Comparison of ENCODE assay signal across 9 cellular contexts in genomic region chr17:46158323-46159296, GRCh38. TPM values are rescaled to one million over a fixed set of nuclear protein-coding genes. Genes with fewer than 3 reads are reported as not detected.
DNase-seq lines count a peak whose midpoint lies in the region; ATAC-seq and TF ChIP-seq lines count a peak whose summit lies in the region.
"Had no signal": no experiment of that assay in that cellular context is flagged by ENCODE, and none has a peak within 500 bp of the region (broad histone marks: within the 10 kb centered on the region; RNA-seq: fewer than 3 reads in every experiment).

No MANE protein-coding gene starts in this region.

- H3K27ac Mint-ChIP-seq in Caco-2 (ENCODE audit: unreplicated experiment) (peak overlapping the region; percentile 18), nephron (peak overlapping the region; percentile 44 to 71 (median 54))

- H3K4me1 Mint-ChIP-seq in Caco-2 (ENCODE audit: low read depth, unreplicated experiment) (peaks cover 14% of the 10 kb centered on the region), nephron (peaks cover 65% of the 10 kb centered on the region)

- CTCF ChIA-PET in Caco-2 (lab: Charles Lee) = interaction anchor here (0.6 kb wide), 2 partner anchors 54 to 677 kb away, joined by 3 to 4 read pairs; no protein-coding TSS in a partner anchor

- BruUV-seq in Caco-2 (replicated peaks; lab: Mats Ljungman, UMichigan) = no TSS peak

- H3K4me3 ChIP-seq in Caco-2 (ENCODE audit: low read depth, low read length) (no peak overlapping the region), breast epithelium (no peak overlapping the region)

- no peaks in the 10 kb centered on the region for H3K9me3 ChIP-seq in Caco-2
- no peaks in the 10 kb centered on the region for H3K9me3 ChIP-seq in breast epithelium

- no peaks in the 10 kb centered on the region for H3K9me3 Mint-ChIP-seq in Caco-2 (ENCODE audit: unreplicated experiment)
- no peaks in the 10 kb centered on the region for H3K9me3 Mint-ChIP-seq in nephron

- ATAC-seq in GM18868 (IDR thresholded peaks at IDR 0.05; ENCODE audit: unreplicated experiment) (no peak), GM21367 (IDR thresholded peaks at IDR 0.05; ENCODE audit: unreplicated experiment) (no peak)

- H3K4me3 Mint-ChIP-seq in Caco-2 (ENCODE audit: unreplicated experiment) (no peak overlapping the region), nephron (no peak overlapping the region)

- DNase-seq in Caco-2 (no peak), NCI-H2107 treated with DMSO at 0.1 percent for 48 hours (lab: John Stamatoyannopoulos, UW; ENCODE audit: unreplicated experiment) (peak; percentile 78), breast epithelium (ENCODE audit: low spot score in 2 of 2) (no peak), T-helper 2 cell (no peak), posterior cingulate gyrus (no peak)
- DNase-seq: NCI-H1436 treated with DMSO at 0.1 percent for 48 hours had no signal

- TF ChIP-seq CTCF in Caco-2 (IDR thresholded peaks at IDR 0.05; ENCODE audit: insufficient read depth in 1 of 2, low read depth in 1 of 2, low read length in 1 of 2, severe bottlenecking in 1 of 2, unreplicated experiment in 1 of 2) (no peak), breast epithelium (IDR thresholded peaks at IDR 0.05) (no peak), nephron (IDR thresholded peaks at IDR 0.05; ENCODE audit: unreplicated experiment in 3 of 3) (no peak)

- H3K4me1 ChIP-seq in Caco-2 (peaks cover 8% of the 10 kb centered on the region; the same call in 1 of the 2 replicates), breast epithelium (peaks cover 4 to 6% of the 10 kb centered on the region in 2 donors)

- H3K27me3 ChIP-seq in Caco-2 (replicated peaks; ENCODE audit: control insufficient read depth, insufficient read depth, low read length) = no peaks in the 10 kb centered on the region
- no peaks in the 10 kb centered on the region for H3K27me3 ChIP-seq in breast epithelium

- POLR2A ChIA-PET in Caco-2 (lab: Charles Lee) = no interaction called here

- H3K36me3 Mint-ChIP-seq in Caco-2 (ENCODE audit: insufficient read depth, unreplicated experiment) (peaks cover 26% of the 10 kb centered on the region), nephron (ENCODE audit: low read depth) (peaks cover 22% of the 10 kb centered on the region)

- H3K27me3 Mint-ChIP-seq in Caco-2 (ENCODE audit: insufficient read depth, unreplicated experiment) (no peaks in the 10 kb centered on the region), nephron (ENCODE audit: low read depth) (no peaks in the 10 kb centered on the region)

- intact Hi-C loops in Caco-2 (cut with micrococcal nuclease; ENCODE audit: unreplicated experiment) = no loop called here
- intact Hi-C loops in breast epithelium (cut with DNase I; ENCODE audit: low total_unique reads) = no loop called here
- intact Hi-C loops in posterior cingulate gyrus (cut with DNase I) = no loop called here

- TF ChIP-seq POLR2A in breast epithelium (IDR thresholded peaks at IDR 0.05) = no peak

- H3K36me3 ChIP-seq in Caco-2 (ENCODE audit: control insufficient read depth, insufficient read depth, low read length) (no peaks in the 10 kb centered on the region), breast epithelium (no peaks in the 10 kb centered on the region)

- H3K27ac ChIP-seq in breast epithelium = peak overlapping the region; percentile 3 to 16

RNA-seq across cellular contexts. Expression of gene KANSL1, which starts 34.6 kb away (rescaled TPM):
- total RNA-seq in Caco-2 (2022) (83.0 and 88.9 TPM in 2 replicates), breast epithelium (100 to 1,000 TPM in 2 of 3 donors, 10 to 100 TPM in 1; 59.5 to 142 (median 111) TPM)
